ENCODE assay signal across 9 cellular contexts in the genomic region with DNA sequence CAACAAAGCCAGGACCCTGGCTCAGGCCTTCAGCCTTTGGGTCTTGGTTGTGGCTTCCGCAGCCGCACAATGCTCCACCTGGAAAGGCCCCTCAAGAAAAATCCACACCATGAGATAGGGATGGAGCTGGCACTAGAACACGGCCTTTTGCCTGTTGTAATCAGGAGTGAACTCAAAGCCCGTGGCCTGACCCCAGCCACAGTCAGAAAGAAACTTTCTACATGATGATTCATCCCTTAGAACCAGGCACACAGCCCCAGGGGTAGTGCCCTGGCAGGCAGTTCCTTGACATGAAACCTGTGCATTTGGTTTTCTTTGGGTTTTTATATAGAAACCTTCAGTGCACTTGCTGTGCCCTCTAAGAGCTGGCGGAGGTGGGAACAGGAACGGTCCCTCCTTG. TPM values are rescaled to one million over a fixed set of nuclear protein-coding genes. Genes with fewer than 3 reads are reported as not detected.
A peak's percentile ranks its signal among the peaks of the same experiment; 100 is the strongest.
DNase-seq lines count a peak whose midpoint lies in the region; ATAC-seq and TF ChIP-seq lines count a peak whose summit lies in the region.
"Had no signal": no experiment of that assay in that cellular context is flagged by ENCODE, and none has a peak within 500 bp of the region (broad histone marks: within the 10 kb centered on the region; RNA-seq: fewer than 3 reads in every experiment).

No MANE protein-coding gene starts in this region.

- peak overlapping the region in 3 of 4 donors; percentile 28 to 61 (median 34) for H3K27ac ChIP-seq in Peyer's patch

- H3K4me3 ChIP-seq in Peyer's patch (no peak overlapping the region), fibroblast of mammary gland (ENCODE audit: control insufficient read depth, low read depth, low read length) (no peak overlapping the region)

- H3K9me3 Mint-ChIP-seq in glutamatergic neuron (ENCODE audit: unreplicated experiment): peaks cover 4% of the 10 kb centered on the region

- H3K27me3 ChIP-seq in Peyer's patch: no peaks in the 10 kb centered on the region

- peaks cover 15% of the 10 kb centered on the region for H3K4me1 Mint-ChIP-seq in glutamatergic neuron (ENCODE audit: low read depth, unreplicated experiment)

- H3K36me3 Mint-ChIP-seq in glutamatergic neuron (ENCODE audit: unreplicated experiment): no peaks in the 10 kb centered on the region

- H3K27me3 Mint-ChIP-seq in glutamatergic neuron (ENCODE audit: unreplicated experiment): peaks cover 6% of the 10 kb centered on the region

- TF ChIP-seq POLR2A in Peyer's patch (IDR thresholded peaks at IDR 0.05): no peak

- H3K36me3 ChIP-seq in Peyer's patch: no peaks in the 10 kb centered on the region

- H3K27ac Mint-ChIP-seq in glutamatergic neuron (ENCODE audit: unreplicated experiment): no peak overlapping the region

- H3K4me1 ChIP-seq in Peyer's patch: peaks cover 0 to 26% (median 2%) of the 10 kb centered on the region in 4 donors

- DNase-seq in H4 (ENCODE audit: low spot score) (peak; percentile 63), Peyer's patch (no peak), fibroblast of mammary gland (ENCODE audit: low read depth) (peak; percentile 70), NCI-H1436 (lab: John Stamatoyannopoulos, UW) (no peak), glutamatergic neuron (no peak), globus pallidus (ENCODE audit: low spot score) (no peak)
- DNase-seq in stimulated activated naive CD8-positive, alpha-beta T cell treated with anti-CD3 and anti-CD28 coated beads, Interleukin-15, Interleukin-2, amounts not matched to agents 100 U/mL and 50 U/mL, for 24 hours: peak; percentile 51
- DNase-seq: IMR-90 had no signal

- no peak overlapping the region for H3K4me3 Mint-ChIP-seq in glutamatergic neuron (ENCODE audit: unreplicated experiment)

- peak; percentile 85 for ATAC-seq in GM18502 (IDR thresholded peaks at IDR 0.05; ENCODE audit: poor library complexity, unreplicated experiment)
- peak; percentile 90 for ATAC-seq in stimulated activated naive CD8-positive, alpha-beta T cell treated with anti-CD3 and anti-CD28 coated beads, Interleukin-15, Interleukin-2, amounts not matched to agents 100 U/mL and 50 U/mL, for 24 hours

- TF ChIP-seq CTCF in Peyer's patch (IDR thresholded peaks at IDR 0.05): no peak
- TF ChIP-seq CTCF in fibroblast of mammary gland (conservative IDR thresholded peaks at IDR 0.05; ENCODE audit: control insufficient read depth, insufficient read depth, low read depth, low read length): no peak
- no peak for TF ChIP-seq CTCF in glutamatergic neuron (IDR thresholded peaks at IDR 0.05; ENCODE audit: partially characterized antibody, unreplicated experiment)

- no peaks in the 10 kb centered on the region for H3K9me3 ChIP-seq in Peyer's patch

RNA-seq across cellular contexts. Expression of a gene that starts 5.1 kb away (rescaled TPM):
- 3.7 and 4.5 TPM in 2 replicates for total RNA-seq in H4 (2014; rRNA removed; shearing (Covaris generic))
- total RNA-seq in Peyer's patch (10 to 100 TPM; 18.7 to 38.8 (median 36.4) TPM), glutamatergic neuron (ENCODE audit: unreplicated experiment) (17.6 TPM)

Comparison
In these comparisons a context has a peak if more than half of its experiments do, and no peak if none do; other contexts are left out.
1. DNase-seq: peak in H4 (single experiment), fibroblast of mammary gland (single experiment) and stimulated activated naive CD8-positive, alpha-beta T cell treated with anti-CD3 and anti-CD28 coated beads, Interleukin-15, Interleukin-2, amounts not matched to agents 100 U/mL and 50 U/mL, for 24 hours (single experiment); none in Peyer's patch (0 of 3), NCI-H1436 (single experiment), glutamatergic neuron (single experiment) and globus pallidus (single experiment).